Comparison of ENCODE assay signal across 8 cellular contexts in the genomic region with DNA sequence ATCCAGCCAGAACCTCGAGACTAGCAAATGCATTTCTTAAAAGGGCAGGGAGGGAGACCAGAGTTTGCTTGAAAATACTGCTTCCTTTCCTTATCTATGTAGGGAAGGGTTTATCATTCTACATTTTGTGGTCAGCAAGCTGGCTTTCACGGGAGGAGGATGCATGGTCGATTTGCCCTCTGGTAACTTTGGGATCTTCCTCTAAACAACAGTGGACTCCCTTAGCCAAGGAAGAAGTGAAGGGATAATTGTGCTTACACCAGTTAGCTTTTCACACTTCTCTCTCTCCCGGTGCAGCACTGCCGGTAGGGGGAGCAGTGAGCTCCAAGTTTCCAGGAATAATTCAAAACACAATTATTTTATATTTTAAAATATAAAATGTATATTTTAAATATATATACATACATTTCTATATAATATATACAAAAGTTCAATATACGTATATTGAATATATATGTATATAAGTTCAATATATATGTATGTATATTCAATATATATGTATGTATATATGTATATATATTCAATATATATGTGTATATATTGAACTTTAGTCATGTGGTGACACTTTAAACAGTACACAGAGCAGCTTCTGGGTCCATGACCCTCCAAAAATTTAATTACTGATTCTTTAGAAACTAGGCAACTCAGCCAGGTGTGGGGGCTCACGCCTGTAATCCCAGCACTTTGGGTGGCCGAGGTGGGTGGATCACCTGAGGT. TPM values are rescaled to one million over a fixed set of nuclear protein-coding genes. Genes with fewer than 3 reads are reported as not detected.
DNase-seq lines count a peak whose midpoint lies in the region; ATAC-seq and TF ChIP-seq lines count a peak whose summit lies in the region.

No MANE protein-coding gene starts in this region.

- H3K36me3 Mint-ChIP-seq in activated T-helper 2 cell treated with anti-CD3 and anti-CD28 coated beads, Interferon-gamma antibody, Interleukin-2, Interleukin-4, amounts not matched to agents 10 μg/mL and 5 μg/mL and 100 μg/mL, durations not matched to agents 14 hours and 24 hours and 36 hours (ENCODE audit: low read depth): peaks cover 20% of the 10 kb centered on the region

- no peaks in the 10 kb centered on the region for H3K9me3 ChIP-seq in NT2/D1 (ENCODE audit: insufficient read depth, low read length)
- H3K9me3 ChIP-seq in fibroblast of lung (ENCODE audit: control insufficient read depth, insufficient read depth, low read depth, low read length): no peaks in the 10 kb centered on the region
- no peaks in the 10 kb centered on the region for H3K9me3 ChIP-seq in muscle layer of duodenum (ENCODE audit: control insufficient read depth in 1 of 2, low read length in 2 of 2)
- no peaks in the 10 kb centered on the region for H3K9me3 ChIP-seq in stomach

- peak; percentile 15 for TF ChIP-seq EP300 in stomach (IDR thresholded peaks at IDR 0.05)

- H3K4me3 Mint-ChIP-seq in activated T-helper 2 cell treated with anti-CD3 and anti-CD28 coated beads, Interferon-gamma antibody, Interleukin-2, Interleukin-4, amounts not matched to agents 10 μg/mL and 5 μg/mL and 100 μg/mL, durations not matched to agents 14 hours and 24 hours and 36 hours (ENCODE audit: low read depth): peak overlapping the region; percentile 68

- no peaks in the 10 kb centered on the region for H4K20me1 ChIP-seq in fibroblast of lung (ENCODE audit: control insufficient read depth, extremely low read depth, insufficient read depth, low read length)

- no peaks in the 10 kb centered on the region for H3K9me3 Mint-ChIP-seq in activated T-helper 2 cell treated with anti-CD3 and anti-CD28 coated beads, Interferon-gamma antibody, Interleukin-2, Interleukin-4, amounts not matched to agents 10 μg/mL and 5 μg/mL and 100 μg/mL, durations not matched to agents 14 hours and 24 hours and 36 hours

- H3K4me1 ChIP-seq in NT2/D1 (ENCODE audit: insufficient read depth, insufficient read length): peaks cover 5% of the 10 kb centered on the region
- peaks cover 7% of the 10 kb centered on the region for H3K4me1 ChIP-seq in fibroblast of lung (ENCODE audit: control insufficient read depth, extremely low read depth, insufficient read depth, low read length)
- H3K4me1 ChIP-seq in muscle layer of duodenum (ENCODE audit: control insufficient read depth in 1 of 2, insufficient read depth in 2 of 2, low read length in 2 of 2): peaks cover 17 to 55% of the 10 kb centered on the region in 2 donors
- peaks cover 51 to 64% (median 57%) of the 10 kb centered on the region in 4 donors for H3K4me1 ChIP-seq in stomach

- H3K27ac ChIP-seq in fibroblast of lung (ENCODE audit: insufficient read depth, low read length) (peak overlapping the region; percentile 92), muscle layer of duodenum (ENCODE audit: low read length) (peak overlapping the region; percentile 72), stomach (peak overlapping the region; percentile 88 to 95 (median 93))

- H3K4me1 Mint-ChIP-seq in activated T-helper 2 cell treated with anti-CD3 and anti-CD28 coated beads, Interferon-gamma antibody, Interleukin-2, Interleukin-4, amounts not matched to agents 10 μg/mL and 5 μg/mL and 100 μg/mL, durations not matched to agents 14 hours and 24 hours and 36 hours (ENCODE audit: low read depth): peaks cover 13% of the 10 kb centered on the region

- H3K4me3 ChIP-seq in NT2/D1 (ENCODE audit: insufficient read length, low read depth) (peak overlapping the region; percentile 59), fibroblast of lung (replicated peaks in 1 of 4; ENCODE audit: control extremely low read depth in 1 of 4, insufficient read depth in 1 of 4, low read depth in 3 of 4, low read length in 4 of 4) (peak overlapping the region in 3 of 4 experiments; percentile 49 to 74 (median 62)), muscle layer of duodenum (ENCODE audit: low read depth in 1 of 2, low read length in 2 of 2) (peak overlapping the region; percentile 57 to 71), stomach (peak overlapping the region; percentile 46 to 65 (median 52))

- intact Hi-C loops in activated T-helper 2 cell treated with anti-CD3 and anti-CD28 coated beads, Interferon-gamma antibody, Interleukin-2, Interleukin-4, amounts not matched to agents 10 μg/mL and 5 μg/mL and 100 μg/mL, durations not matched to agents 14 hours and 24 hours and 36 hours (cut with micrococcal nuclease): loop anchor here (5.0 kb wide), 1 partner anchor 280 kb away; no protein-coding TSS in a partner anchor
- intact Hi-C loops in stomach (cut with DNase I; ENCODE audit: low total_unique reads): no loop called here

- WGBS in stomach, 5 donors: 27 to 31% (median 30%) methylated on average over 8 of the region's 8 CpGs

- ATAC-seq in GM21825 (IDR thresholded peaks at IDR 0.05; ENCODE audit: unreplicated experiment): no peak

- peak overlapping the region; percentile 81 for H3K4me2 ChIP-seq in fibroblast of lung (ENCODE audit: extremely low read depth, insufficient read depth, low read length)

- H3K9ac ChIP-seq in NT2/D1 (ENCODE audit: insufficient read length, low read depth): peak overlapping the region; percentile 37
- no peak overlapping the region for H3K9ac ChIP-seq in fibroblast of lung (ENCODE audit: insufficient read depth, low read length)

- H3K27me3 ChIP-seq in NT2/D1 (ENCODE audit: insufficient read depth, insufficient read length) (no peaks in the 10 kb centered on the region), fibroblast of lung (ENCODE audit: control insufficient read depth, insufficient read depth, low read length) (no peaks in the 10 kb centered on the region), muscle layer of duodenum (ENCODE audit: low read depth, low read length) (no peaks in the 10 kb centered on the region), stomach (no peaks in the 10 kb centered on the region)

- peak overlapping the region; percentile 71 for H2AFZ ChIP-seq in fibroblast of lung (ENCODE audit: low read length)

- H3K36me3 ChIP-seq in NT2/D1 (ENCODE audit: insufficient read depth, insufficient read length, low read length) (peaks cover 30% of the 10 kb centered on the region), fibroblast of lung (ENCODE audit: control insufficient read depth, insufficient read depth, low read length) (peaks cover 1% of the 10 kb centered on the region), muscle layer of duodenum (ENCODE audit: control insufficient read depth in 1 of 2, insufficient read depth in 2 of 2, low read length in 2 of 2) (peaks cover 0 to 19% of the 10 kb centered on the region in 2 donors), stomach (peaks cover 9 to 33% (median 30%) of the 10 kb centered on the region in 4 donors)

- H3K79me2 ChIP-seq in fibroblast of lung (ENCODE audit: control insufficient read depth, insufficient read depth, low read length): no peaks in the 10 kb centered on the region

- H3K27ac Mint-ChIP-seq in activated T-helper 2 cell treated with anti-CD3 and anti-CD28 coated beads, Interferon-gamma antibody, Interleukin-2, Interleukin-4, amounts not matched to agents 10 μg/mL and 5 μg/mL and 100 μg/mL, durations not matched to agents 14 hours and 24 hours and 36 hours: peak overlapping the region; percentile 52

- TF ChIP-seq CTCF in fibroblast of lung (conservative IDR thresholded peaks at IDR 0.05 in 1 of 2, IDR thresholded peaks at IDR 0.05 in 1 of 2; ENCODE audit: low read depth in 1 of 2, low read length in 2 of 2): peak; percentile 78 to 86
- peak in 5 of 7 experiments; percentile 44 to 91 (median 85) for TF ChIP-seq CTCF in stomach (IDR thresholded peaks at IDR 0.05)

- DNase-seq in NCI-H146 (lab: John Stamatoyannopoulos, UW): peak; percentile 35
- no peak for DNase-seq in NCI-H146 treated with DMSO at 0.1 percent for 48 hours (lab: John Stamatoyannopoulos, UW; ENCODE audit: unreplicated experiment)
- no peak for DNase-seq in NT2/D1 (ENCODE audit: low read depth, low spot score)
- no peak for DNase-seq in activated T-helper 2 cell treated with anti-CD3 and anti-CD28 coated beads, Interferon-gamma antibody, Interleukin-2, Interleukin-4, amounts not matched to agents 10 μg/mL and 5 μg/mL and 100 μg/mL, durations not matched to agents 14 hours and 24 hours and 36 hours (ENCODE audit: low spot score)
- peak; percentile 46 to 71 for DNase-seq in fibroblast of lung (ENCODE audit: low read depth in 2 of 2)
- DNase-seq in stomach: peak; percentile 76

- TF ChIP-seq POLR2A in stomach (IDR thresholded peaks at IDR 0.05): no peak

- H3K27me3 Mint-ChIP-seq in activated T-helper 2 cell treated with anti-CD3 and anti-CD28 coated beads, Interferon-gamma antibody, Interleukin-2, Interleukin-4, amounts not matched to agents 10 μg/mL and 5 μg/mL and 100 μg/mL, durations not matched to agents 14 hours and 24 hours and 36 hours (ENCODE audit: low read depth): no peaks in the 10 kb centered on the region

RNA-seq across cellular contexts. Expression of a gene that starts 4.5 kb away (rescaled TPM):
- 12.1 and 12.9 TPM in 2 replicates for total RNA-seq in activated T-helper 2 cell treated with anti-CD3 and anti-CD28 coated beads, Interferon-gamma antibody, Interleukin-2, Interleukin-4, amounts not matched to agents 10 μg/mL and 5 μg/mL and 100 μg/mL, durations not matched to agents 14 hours and 24 hours and 36 hours
- total RNA-seq in fibroblast of lung: 5.1 and 9.1 TPM in 2 replicates
- polyA plus RNA-seq in fibroblast of lung: 1.5 and 1.7 TPM in 2 replicates
- 2.2 and 2.5 TPM in 2 replicates for polyA plus RNA-seq in fibroblast of lung (2012)
- polyA minus RNA-seq in fibroblast of lung (ENCODE audit: low replicate concordance): 4.8 and 5.0 TPM in 2 replicates
- 1,000 to 10,000 TPM in 1 of 5 donors, 100 to 1,000 TPM in 1, 10 to 100 TPM in 3; 47.2 to 2,520 (median 84.1) TPM for total RNA-seq in stomach
- polyA plus RNA-seq in stomach: 10 to 100 TPM in 2 of 3 donors, 1 to 10 TPM in 1; 6.1 to 15.0 (median 11.9) TPM

RNA-seq across cellular contexts. Expression of a gene that starts 14.5 kb away (rescaled TPM):
- 82.5 and 86.2 TPM in 2 replicates for total RNA-seq in activated T-helper 2 cell treated with anti-CD3 and anti-CD28 coated beads, Interferon-gamma antibody, Interleukin-2, Interleukin-4, amounts not matched to agents 10 μg/mL and 5 μg/mL and 100 μg/mL, durations not matched to agents 14 hours and 24 hours and 36 hours
- total RNA-seq in fibroblast of lung: 23.5 and 23.9 TPM in 2 replicates
- polyA plus RNA-seq in fibroblast of lung: 16.0 and 22.7 TPM in 2 replicates
- polyA plus RNA-seq in fibroblast of lung (2012): 14.4 and 21.8 TPM in 2 replicates
- polyA minus RNA-seq in fibroblast of lung (ENCODE audit: low replicate concordance): 8.2 and 10.2 TPM in 2 replicates
- total RNA-seq in stomach: 10 to 100 TPM; 13.8 to 27.2 (median 16.9) TPM
- polyA plus RNA-seq in stomach: 10 to 100 TPM; 18.4 to 20.6 (median 18.8) TPM

RNA-seq across cellular contexts. Expression of a gene that starts 18.7 kb away (rescaled TPM):
- total RNA-seq in activated T-helper 2 cell treated with anti-CD3 and anti-CD28 coated beads, Interferon-gamma antibody, Interleukin-2, Interleukin-4, amounts not matched to agents 10 μg/mL and 5 μg/mL and 100 μg/mL, durations not matched to agents 14 hours and 24 hours and 36 hours: 33.4 and 34.9 TPM in 2 replicates
- total RNA-seq in fibroblast of lung (20.8 and 28.0 TPM in 2 replicates), stomach (10 to 100 TPM in 4 of 5 donors, not detected in 1; 12.3 to 28.1 (median 22.0) TPM)
- polyA plus RNA-seq in fibroblast of lung (15.1 and 15.4 TPM in 2 replicates), stomach (10 to 100 TPM; 17.0 to 33.3 (median 22.3) TPM)
- polyA plus RNA-seq in fibroblast of lung (2012): 15.4 and 16.8 TPM in 2 replicates
- 3.3 and 18.9 TPM in 2 replicates for polyA minus RNA-seq in fibroblast of lung (ENCODE audit: low replicate concordance)

RNA-seq across cellular contexts. Expression of a gene that starts 59.6 kb away (rescaled TPM):
- 6.8 and 7.3 TPM in 2 replicates for total RNA-seq in activated T-helper 2 cell treated with anti-CD3 and anti-CD28 coated beads, Interferon-gamma antibody, Interleukin-2, Interleukin-4, amounts not matched to agents 10 μg/mL and 5 μg/mL and 100 μg/mL, durations not matched to agents 14 hours and 24 hours and 36 hours
- total RNA-seq in fibroblast of lung (8.0 and 9.9 TPM in 2 replicates), stomach (10 to 100 TPM; 10.3 to 41.4 (median 12.9) TPM)
- polyA plus RNA-seq in fibroblast of lung (12.3 and 13.9 TPM in 2 replicates), stomach (1 to 10 TPM; 3.2 to 5.7 (median 3.4) TPM)
- 5.4 and 7.1 TPM in 2 replicates for polyA plus RNA-seq in fibroblast of lung (2012)
- 28.9 and 37.5 TPM in 2 replicates for polyA minus RNA-seq in fibroblast of lung (ENCODE audit: low replicate concordance)

Comparison
In these comparisons a context has a peak if more than half of its experiments do, and no peak if none do; other contexts are left out.
1. DNase-seq: peak in NCI-H146 (single experiment), fibroblast of lung (2 of 2) and stomach (single experiment); none in NCI-H146 treated with DMSO at 0.1 percent for 48 hours (single experiment), NT2/D1 (single experiment) and activated T-helper 2 cell treated with anti-CD3 and anti-CD28 coated beads, Interferon-gamma antibody, Interleukin-2, Interleukin-4, amounts not matched to agents 10 μg/mL and 5 μg/mL and 100 μg/mL, durations not matched to agents 14 hours and 24 hours and 36 hours (single experiment).
2. Peak in every context shown above with its lines, with median percentiles within 50 percentile points of each other: H3K4me3 ChIP-seq and H3K27ac ChIP-seq.